ENCODE assay signal across 26 cellular contexts in the genomic region with DNA sequence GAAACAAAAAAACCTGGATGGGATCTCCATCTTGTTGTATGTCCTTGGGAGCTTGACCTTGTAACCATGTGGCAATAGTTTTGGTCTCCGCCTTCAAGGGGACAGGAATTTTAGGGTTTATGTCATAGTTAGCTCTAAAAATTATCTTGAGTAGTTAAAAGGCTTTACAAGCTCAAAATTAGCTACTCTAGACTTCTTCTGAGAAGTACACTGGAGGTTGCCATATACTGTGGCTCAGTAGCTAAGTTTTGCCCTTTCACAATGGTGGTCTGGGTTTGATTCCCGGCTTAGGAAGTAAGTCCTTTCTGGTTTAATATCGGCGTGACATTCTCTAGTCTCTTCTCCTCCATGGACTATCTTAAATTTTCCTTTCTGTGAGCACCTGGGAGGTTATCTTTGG.
"Had no signal": no experiment of that assay in that cellular context is flagged by ENCODE, and none has a peak within 500 bp of the region (broad histone marks: within the 10 kb centered on the region; RNA-seq: fewer than 3 reads in every experiment).

No MANE protein-coding gene starts in this region.

- H3K9me3 Mint-ChIP-seq: dendritic cell treated with granulocyte-macrophage colony-stimulating factor and Interleukin-4, amounts not matched to agents 40 ng/mL and 50 ng/mL, for 4 days; endodermal cell had no signal

- H3K4me3 Mint-ChIP-seq: dendritic cell treated with granulocyte-macrophage colony-stimulating factor and Interleukin-4, amounts not matched to agents 40 ng/mL and 50 ng/mL, for 4 days; effector memory CD8-positive, alpha-beta T cell; endodermal cell had no signal

- H3K36me3 ChIP-seq: colonic mucosa, esophagus squamous epithelium, gastrocnemius medialis, heart right ventricle, left lung, lower lobe of right lung had no signal

- H3K4me1 ChIP-seq: colonic mucosa, esophagus squamous epithelium, gastrocnemius medialis, heart right ventricle, left lung, lower lobe of right lung had no signal

- H3K9me3 ChIP-seq: colonic mucosa, esophagus squamous epithelium, gastrocnemius medialis, heart right ventricle, left lung, lower lobe of right lung had no signal

- ATAC-seq: effector memory CD8-positive, alpha-beta T cell; esophagus mucosa; gastrocnemius medialis; heart right ventricle; left cardiac atrium; left lung; left ventricle myocardium superior; lower lobe of right lung had no signal

- H3K4me3 ChIP-seq: colonic mucosa, esophagus squamous epithelium, gastrocnemius medialis, heart right ventricle, left lung, lower lobe of right lung had no signal

- DNase-seq: colonic mucosa; cortex of kidney; effector CD8-positive, alpha-beta T cell; effector memory CD8-positive, alpha-beta T cell; endodermal cell; erythroblast; esophagus squamous epithelium; foreskin fibroblast; foreskin melanocyte; gastrocnemius medialis; glutamatergic neuron; head of caudate nucleus; heart right ventricle; hippocampal formation; left cardiac atrium; left lung; left ventricle myocardium superior; lower lobe of right lung; mesenchymal stem cell; midbrain had no signal

- H3K27me3 ChIP-seq: colonic mucosa, esophagus squamous epithelium, gastrocnemius medialis, heart right ventricle, left lung had no signal

- H3K27ac ChIP-seq: colonic mucosa, epithelial cell of prostate, esophagus squamous epithelium, gastrocnemius medialis, heart right ventricle, left lung, lower lobe of right lung had no signal

- H3K27ac Mint-ChIP-seq: dendritic cell treated with granulocyte-macrophage colony-stimulating factor and Interleukin-4, amounts not matched to agents 40 ng/mL and 50 ng/mL, for 4 days; effector memory CD8-positive, alpha-beta T cell; endodermal cell had no signal

- FAIRE-seq: endometrium, islet of Langerhans, keratinocyte had no signal

- H3K4me1 Mint-ChIP-seq: endodermal cell had no signal
